16 cellular contexts compared by ENCODE assay signal in genomic region chr19:13190781-13191540, GRCh38. TPM values are rescaled to one million over a fixed set of nuclear protein-coding genes. Genes with fewer than 3 reads are reported as not detected.
DNase-seq lines count a peak whose midpoint lies in the region; TF ChIP-seq lines count a peak whose summit lies in the region.
"Had no signal": no experiment of that assay in that cellular context is flagged by ENCODE, and none has a peak within 500 bp of the region (broad histone marks: within the 10 kb centered on the region; RNA-seq: fewer than 3 reads in every experiment).

No MANE protein-coding gene starts in this region.

- TF ChIP-seq EP300 in stomach (IDR thresholded peaks at IDR 0.05), result no peak
- TF ChIP-seq EP300 in esophagus muscularis mucosa (IDR thresholded peaks at IDR 0.05), result no peak

- no peaks in the 10 kb centered on the region for H3K36me3 Mint-ChIP-seq in activated CD4-positive, alpha-beta memory T cell treated with anti-CD3 and anti-CD28 coated beads, Interleukin-2, amount 10 ng/mL, durations not matched to agents 7 days and 5 days (ENCODE audit: low read depth)
- H3K36me3 Mint-ChIP-seq in osteocyte (ENCODE audit: unreplicated experiment), result no peaks in the 10 kb centered on the region
- H3K36me3 Mint-ChIP-seq: IgD-negative memory B cell; natural killer cell treated with Interleukin-12 subunit alpha and Interleukin-12 subunit beta and Interleukin-15 and Interleukin-18, amount 100 ng/mL, for 72 hours had no signal

- TF ChIP-seq CTCF in stomach (IDR thresholded peaks at IDR 0.05), result no peak
- no peak for TF ChIP-seq CTCF in osteocyte (IDR thresholded peaks at IDR 0.05)
- TF ChIP-seq CTCF in esophagus muscularis mucosa (IDR thresholded peaks at IDR 0.05), result no peak

- H3K4me1 ChIP-seq in stomach, result peaks cover 8 to 25% (median 14%) of the 10 kb centered on the region in 4 donors
- peaks cover 0 to 3% (median 0%) of the 10 kb centered on the region in 4 donors for H3K4me1 ChIP-seq in esophagus muscularis mucosa

- TF ChIP-seq POLR2A in stomach (IDR thresholded peaks at IDR 0.05) (no peak), esophagus muscularis mucosa (IDR thresholded peaks at IDR 0.05; ENCODE audit: low read depth) (no peak)

- H3K27me3 Mint-ChIP-seq in activated CD4-positive, alpha-beta memory T cell treated with anti-CD3 and anti-CD28 coated beads, Interleukin-2, amount 10 ng/mL, durations not matched to agents 7 days and 5 days, result no peaks in the 10 kb centered on the region
- no peaks in the 10 kb centered on the region for H3K27me3 Mint-ChIP-seq in osteocyte (ENCODE audit: unreplicated experiment)
- H3K27me3 Mint-ChIP-seq: IgD-negative memory B cell; natural killer cell treated with Interleukin-12 subunit alpha and Interleukin-12 subunit beta and Interleukin-15 and Interleukin-18, amount 100 ng/mL, for 72 hours had no signal

- H3K4me1 Mint-ChIP-seq in activated CD4-positive, alpha-beta memory T cell treated with anti-CD3 and anti-CD28 coated beads, Interleukin-2, amount 10 ng/mL, durations not matched to agents 7 days and 5 days, result peaks cover 44% of the 10 kb centered on the region
- H3K4me1 Mint-ChIP-seq in osteocyte (ENCODE audit: unreplicated experiment), result no peaks in the 10 kb centered on the region

- peak overlapping the region; percentile 31 for H3K27ac Mint-ChIP-seq in activated CD4-positive, alpha-beta memory T cell treated with anti-CD3 and anti-CD28 coated beads, Interleukin-2, amount 10 ng/mL, durations not matched to agents 7 days and 5 days
- H3K27ac Mint-ChIP-seq in osteocyte (ENCODE audit: unreplicated experiment), result no peak overlapping the region
- H3K27ac Mint-ChIP-seq: natural killer cell treated with Interleukin-12 subunit alpha and Interleukin-12 subunit beta and Interleukin-15 and Interleukin-18, amount 100 ng/mL, for 72 hours had no signal

- H3K27me3 ChIP-seq in stomach, result no peaks in the 10 kb centered on the region
- H3K27me3 ChIP-seq in esophagus muscularis mucosa, result no peaks in the 10 kb centered on the region

- H3K27ac ChIP-seq in stomach (peak overlapping the region; percentile 55 to 80 (median 73)), esophagus muscularis mucosa (replicated peaks in 1 of 4) (no peak overlapping the region)
- H3K27ac ChIP-seq: thoracic aorta had no signal

- intact Hi-C loops in stomach (cut with DNase I; ENCODE audit: low total_unique reads) (no loop called here), esophagus muscularis mucosa (cut with DNase I) (no loop called here)

- CTCF ChIA-PET in activated CD4-positive, alpha-beta memory T cell treated with anti-CD3 and anti-CD28 coated beads, Interleukin-2, amount 10 ng/mL, durations not matched to agents 7 days and 5 days (lab: Charles Lee), result interaction anchor here (0.6 to 1.7 kb wide), 2 partner anchors 36 to 1864 kb away, joined by 3 to 5 read pairs; no protein-coding TSS in a partner anchor

- no peaks in the 10 kb centered on the region for H3K9me3 Mint-ChIP-seq in activated CD4-positive, alpha-beta memory T cell treated with anti-CD3 and anti-CD28 coated beads, Interleukin-2, amount 10 ng/mL, durations not matched to agents 7 days and 5 days
- H3K9me3 Mint-ChIP-seq in osteocyte (ENCODE audit: unreplicated experiment), result no peaks in the 10 kb centered on the region
- H3K9me3 Mint-ChIP-seq: IgD-negative memory B cell; natural killer cell treated with Interleukin-12 subunit alpha and Interleukin-12 subunit beta and Interleukin-15 and Interleukin-18, amount 100 ng/mL, for 72 hours had no signal

- peak; percentile 28 for DNase-seq in stimulated activated CD4-positive, alpha-beta T cell treated with anti-CD3 and anti-CD28 coated beads, Interleukin-4, amount 100 ng/mL, for 24 hours
- DNase-seq in stimulated activated CD4-positive, alpha-beta T cell treated with anti-CD3 and anti-CD28 coated beads, Interleukin-12 subunit alpha, Interleukin-12 subunit beta, amount 100 ng/mL, for 4 hours, result no peak
- peak; percentile 37 for DNase-seq in activated CD4-positive, alpha-beta memory T cell treated with anti-CD3 and anti-CD28 coated beads, Interleukin-2, amount 10 ng/mL, durations not matched to agents 7 days and 5 days
- DNase-seq in left kidney (ENCODE audit: low read depth, low spot score), result peak; percentile 28
- DNase-seq in stomach, result peak; percentile 69
- no peak for DNase-seq in osteocyte (ENCODE audit: extremely low spot score, unreplicated experiment)
- no peak for DNase-seq in esophagus muscularis mucosa (ENCODE audit: extremely low spot score)
- no peak for DNase-seq in superior temporal gyrus (ENCODE audit: extremely low spot score)
- DNase-seq: activated CD8-positive, alpha-beta memory T cell treated with anti-CD3 and anti-CD28 coated beads, Interleukin-2, amount 50 U/mL, for 48 hours; AML-193; COR-L47; mammary epithelial cell; NCI-H1930 had no signal

- POLR2A ChIA-PET in activated CD4-positive, alpha-beta memory T cell treated with anti-CD3 and anti-CD28 coated beads, Interleukin-2, amount 10 ng/mL, durations not matched to agents 7 days and 5 days (lab: Charles Lee), result interaction anchor here (1.5 to 2.7 kb wide), 3 partner anchors 23 to 36 kb away, joined by 5 to 9 read pairs (median 6); no protein-coding TSS in a partner anchor

- H3K9me3 ChIP-seq in stomach, result no peaks in the 10 kb centered on the region
- H3K9me3 ChIP-seq in esophagus muscularis mucosa, result no peaks in the 10 kb centered on the region
- H3K9me3 ChIP-seq: thoracic aorta had no signal

- H3K4me3 ChIP-seq in stomach (no peak overlapping the region), esophagus muscularis mucosa (no peak overlapping the region)
- H3K4me3 ChIP-seq: thoracic aorta had no signal

- H3K36me3 ChIP-seq in stomach (no peaks in the 10 kb centered on the region), esophagus muscularis mucosa (no peaks in the 10 kb centered on the region)
- H3K36me3 ChIP-seq: thoracic aorta had no signal

- no peak overlapping the region for H3K4me3 Mint-ChIP-seq in activated CD4-positive, alpha-beta memory T cell treated with anti-CD3 and anti-CD28 coated beads, Interleukin-2, amount 10 ng/mL, durations not matched to agents 7 days and 5 days
- H3K4me3 Mint-ChIP-seq in osteocyte (ENCODE audit: unreplicated experiment), result no peak overlapping the region
- H3K4me3 Mint-ChIP-seq: IgD-negative memory B cell; natural killer cell treated with Interleukin-12 subunit alpha and Interleukin-12 subunit beta and Interleukin-15 and Interleukin-18, amount 100 ng/mL, for 72 hours had no signal

- WGBS in stomach, 5 donors, result 53 to 66% (median 56%) methylated on average over 17 to 19 of the region's 19 CpGs
- WGBS in esophagus muscularis mucosa, result 89% methylated on average over 9 of the region's 19 CpGs

RNA-seq across cellular contexts. Expression of gene IER2, which starts 40.8 kb away (rescaled TPM):
- 100 to 1,000 TPM; 231 to 234 TPM for total RNA-seq in activated CD4-positive, alpha-beta memory T cell treated with anti-CD3 and anti-CD28 coated beads, Interleukin-2, amount 10 ng/mL, durations not matched to agents 7 days and 5 days
- total RNA-seq in stomach (100 to 1,000 TPM in 3 of 5 donors, 10 to 100 TPM in 2; 32.3 to 421 (median 150) TPM), osteocyte (109 and 148 TPM in 2 replicates), esophagus muscularis mucosa (100 to 1,000 TPM in 1 of 4 donors, 10 to 100 TPM in 3; 29.1 to 144 (median 62.3) TPM)
- 10 to 100 TPM; 64.3 to 87.2 (median 64.6) TPM for polyA plus RNA-seq in stomach

RNA-seq across cellular contexts. Expression of gene STX10, which starts 40.8 kb away (rescaled TPM):
- 10 to 100 TPM; 69.0 to 72.2 TPM for total RNA-seq in activated CD4-positive, alpha-beta memory T cell treated with anti-CD3 and anti-CD28 coated beads, Interleukin-2, amount 10 ng/mL, durations not matched to agents 7 days and 5 days
- total RNA-seq in stomach, result 100 to 1,000 TPM in 3 of 5 donors, 10 to 100 TPM in 2; 20.4 to 942 (median 117) TPM
- 100 to 1,000 TPM in 1 of 3 donors, 10 to 100 TPM in 2; 74.8 to 114 (median 94.7) TPM for polyA plus RNA-seq in stomach
- 48.5 and 50.5 TPM in 2 replicates for total RNA-seq in osteocyte
- total RNA-seq in esophagus muscularis mucosa, result 10 to 100 TPM; 50.2 to 62.6 (median 56.6) TPM

Comparison
In these comparisons a context has a peak if more than half of its experiments do, and no peak if none do; other contexts are left out.
1. DNase-seq: peak in stimulated activated CD4-positive, alpha-beta T cell treated with anti-CD3 and anti-CD28 coated beads, Interleukin-4, amount 100 ng/mL, for 24 hours (single experiment), activated CD4-positive, alpha-beta memory T cell treated with anti-CD3 and anti-CD28 coated beads, Interleukin-2, amount 10 ng/mL, durations not matched to agents 7 days and 5 days (single experiment), left kidney (single experiment) and stomach (single experiment); none in stimulated activated CD4-positive, alpha-beta T cell treated with anti-CD3 and anti-CD28 coated beads, Interleukin-12 subunit alpha, Interleukin-12 subunit beta, amount 100 ng/mL, for 4 hours (single experiment), osteocyte (single experiment), esophagus muscularis mucosa (single experiment) and superior temporal gyrus (single experiment).
2. H3K27ac ChIP-seq: peak in stomach (5 of 5); none in esophagus muscularis mucosa (0 of 4).